In the genomic region with DNA sequence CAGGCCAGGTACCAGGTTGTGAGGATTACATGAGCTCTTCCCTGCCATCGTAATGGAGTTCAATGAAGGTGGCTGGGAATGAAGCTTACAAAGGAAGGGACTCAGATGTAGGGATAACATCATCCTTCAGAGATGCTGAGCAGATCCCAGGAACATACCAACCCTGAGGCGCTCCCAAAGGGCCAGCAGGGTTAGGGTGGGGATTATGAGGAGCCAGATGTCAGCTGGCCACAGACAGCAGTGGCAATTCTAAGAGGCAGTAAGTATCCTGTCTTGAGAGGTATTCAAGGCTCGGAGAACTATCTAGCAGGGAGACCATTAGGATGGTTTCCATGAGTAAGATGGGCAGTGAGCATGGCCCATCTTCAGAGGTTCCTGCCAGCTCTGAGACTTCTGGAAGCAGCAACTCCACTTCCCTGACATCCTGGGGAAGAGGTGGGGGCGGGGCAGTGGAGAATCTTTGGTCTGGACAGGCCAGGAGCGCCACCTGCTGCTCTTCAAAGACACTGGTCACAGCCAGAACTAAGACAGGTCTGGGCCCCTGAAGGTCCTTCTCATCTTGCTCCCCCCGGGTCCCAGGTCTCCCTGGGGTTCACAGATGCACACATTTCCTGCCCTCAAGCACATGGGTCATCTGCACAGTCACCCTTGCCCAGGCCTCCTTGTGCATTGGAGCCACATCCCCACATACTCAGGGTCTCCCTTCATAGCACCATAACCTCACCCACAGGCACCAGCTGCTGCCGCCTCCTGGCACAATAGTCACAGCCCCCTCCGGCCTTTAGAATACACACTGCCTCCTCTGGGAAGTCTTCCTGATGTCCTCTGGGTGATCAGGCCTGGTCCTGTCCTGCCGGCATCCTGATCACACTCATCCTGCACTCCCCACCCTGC, we compare ENCODE assay signal across 8 cellular contexts. TPM values are rescaled to one million over a fixed set of nuclear protein-coding genes. Genes with fewer than 3 reads are reported as not detected.
DNase-seq lines count a peak whose midpoint lies in the region; ATAC-seq and TF ChIP-seq lines count a peak whose summit lies in the region.

No MANE protein-coding gene starts in this region.

- no peak for ATAC-seq in GM18861 (IDR thresholded peaks at IDR 0.05; ENCODE audit: unreplicated experiment)

- H4K5ac ChIP-seq in H9 (ENCODE audit: insufficient read length, low read depth, low read length) = no peak overlapping the region

- no peak overlapping the region for H2BK20ac ChIP-seq in H9 (ENCODE audit: low read depth, low read length, poor library complexity, severe bottlenecking)

- H2BK5ac ChIP-seq in H9 (ENCODE audit: insufficient read length, low read length) = no peak overlapping the region

- no peaks in the 10 kb centered on the region for H3K36me3 ChIP-seq in BJ (ENCODE audit: control insufficient read depth, insufficient read depth, low read length)

- peaks cover 25% of the 10 kb centered on the region for H3K27me3 Mint-ChIP-seq in H9 (ENCODE audit: low read depth)
- peaks cover 34% of the 10 kb centered on the region for H3K27me3 Mint-ChIP-seq in activated CD4-positive, alpha-beta T cell treated with anti-CD3 and anti-CD28 coated beads, Interleukin-2, amount 10 ng/mL, durations not matched to agents 24 days and 14 days

- H3K27ac Mint-ChIP-seq in H9 = no peak overlapping the region
- H3K27ac Mint-ChIP-seq in activated CD4-positive, alpha-beta T cell treated with anti-CD3 and anti-CD28 coated beads, Interleukin-2, amount 10 ng/mL, durations not matched to agents 24 days and 14 days = no peak overlapping the region

- H2BK12ac ChIP-seq in H9 (ENCODE audit: insufficient read length, low read depth, low read length) = no peak overlapping the region

- no CpG with 5 or more reads among the region's 9 CpGs for WGBS in H9 (ENCODE audit: extremely low coverage, insufficient read length, low lambda C conversion rate)
- WGBS in lower leg skin, 2 donors = 43 to 44% methylated on average over 8 to 9 of the region's 9 CpGs

- H3K4me1 Mint-ChIP-seq in H9 = peaks cover 27 to 38% of the 10 kb centered on the region in 2 experiments
- H3K4me1 Mint-ChIP-seq in activated CD4-positive, alpha-beta T cell treated with anti-CD3 and anti-CD28 coated beads, Interleukin-2, amount 10 ng/mL, durations not matched to agents 24 days and 14 days = peaks cover 11% of the 10 kb centered on the region

- TF ChIP-seq POLR2A in lower leg skin (IDR thresholded peaks at IDR 0.05) = no peak

- H3K79me1 ChIP-seq in H9 (ENCODE audit: insufficient read depth, low read depth, low read length, poor library complexity, severe bottlenecking) = no peaks in the 10 kb centered on the region

- POLR2A ChIA-PET in BJ (lab: Charles Lee) = interaction anchor here (0.6 kb wide), 1 partner anchor 9 kb away, joined by 3 read pairs; no protein-coding TSS in a partner anchor

- no peak overlapping the region for H2AFZ ChIP-seq in H9 (ENCODE audit: low read length)

- intact Hi-C loops in activated CD4-positive, alpha-beta T cell treated with anti-CD3 and anti-CD28 coated beads, Interleukin-2, amount 10 ng/mL, durations not matched to agents 24 days and 14 days (cut with micrococcal nuclease) = loop anchor here (1.0 to 5.0 kb wide), 3 partner anchors 110 to 194 kb away; no protein-coding TSS in a partner anchor
- intact Hi-C loops in lower leg skin (cut with DNase I; ENCODE audit: low total_unique reads) = loop anchor here (1.0 to 5.0 kb wide), 3 partner anchors 111 to 189 kb away; a partner anchor contains a TSS

- H3K4me3 Mint-ChIP-seq in H9 = no peak overlapping the region
- H3K4me3 Mint-ChIP-seq in activated CD4-positive, alpha-beta T cell treated with anti-CD3 and anti-CD28 coated beads, Interleukin-2, amount 10 ng/mL, durations not matched to agents 24 days and 14 days = no peak overlapping the region

- peaks cover 7% of the 10 kb centered on the region for H3K23me2 ChIP-seq in H9 (ENCODE audit: insufficient read length, low read depth, low read length, poor library complexity, severe bottlenecking)

- H3K18ac ChIP-seq in H9 (ENCODE audit: insufficient read length, low read depth, low read length) = no peak overlapping the region

- no peak overlapping the region for H4K91ac ChIP-seq in H9 (ENCODE audit: insufficient read length, low read depth, low read length)

- peaks cover 4% of the 10 kb centered on the region for H4K20me1 ChIP-seq in H9 (ENCODE audit: control insufficient read depth, insufficient read depth, insufficient read length)

- H4K8ac ChIP-seq in H9 (replicated peaks; ENCODE audit: insufficient read length, low read depth, low read length) = no peak overlapping the region

- H3K23ac ChIP-seq in H9 (ENCODE audit: insufficient read length, low read depth, low read length) = no peak overlapping the region

- peak; percentile 88 for TF ChIP-seq CTCF in BJ (IDR thresholded peaks at IDR 0.05; ENCODE audit: insufficient read depth, low read depth, low read length)
- TF ChIP-seq CTCF in H9 (conservative IDR thresholded peaks at IDR 0.05) = peak; percentile 91
- TF ChIP-seq CTCF in lower leg skin (IDR thresholded peaks at IDR 0.05) = peak in 1 of 3 donors; percentile 47

- no peak overlapping the region for H3K9ac ChIP-seq in H9 (ENCODE audit: extremely low read depth, insufficient read length, low read length)

- no peaks in the 10 kb centered on the region for H3K9me3 ChIP-seq in H9 (ENCODE audit: control insufficient read depth, low read depth, low read length)

- no peak overlapping the region for H2AK5ac ChIP-seq in H9 (ENCODE audit: insufficient read length, low read length)

- H3K27ac ChIP-seq in H9 (ENCODE audit: insufficient read length, low read depth, low read length) = no peak overlapping the region

- H3K36me3 Mint-ChIP-seq in H9 (ENCODE audit: insufficient read depth in 1 of 3, low read depth in 3 of 3) = no peaks in the 10 kb centered on the region
- H3K36me3 Mint-ChIP-seq in activated CD4-positive, alpha-beta T cell treated with anti-CD3 and anti-CD28 coated beads, Interleukin-2, amount 10 ng/mL, durations not matched to agents 24 days and 14 days (ENCODE audit: low read depth) = peaks cover 2% of the 10 kb centered on the region

- no peaks in the 10 kb centered on the region for H3K9me3 Mint-ChIP-seq in H9
- H3K9me3 Mint-ChIP-seq in activated CD4-positive, alpha-beta T cell treated with anti-CD3 and anti-CD28 coated beads, Interleukin-2, amount 10 ng/mL, durations not matched to agents 24 days and 14 days = no peaks in the 10 kb centered on the region

- DNase-seq in BJ (ENCODE audit: low read depth) = no peak
- peak; percentile 90 for DNase-seq in H9
- peak; percentile 56 to 85 for DNase-seq in NCI-H446 (lab: John Stamatoyannopoulos, UW)
- DNase-seq in activated CD4-positive, alpha-beta T cell treated with anti-CD3 and anti-CD28 coated beads, Interleukin-2, amount 10 ng/mL, durations not matched to agents 24 days and 14 days = peak; percentile 86
- peak; percentile 89 for DNase-seq in ecto neural progenitor cell (ENCODE audit: low spot score)
- peak; percentile 86 to 96 for DNase-seq in lower leg skin (ENCODE audit: low spot score in 2 of 2)
- peak; percentile 17 to 60 (median 22) for DNase-seq in stimulated activated CD4-positive, alpha-beta T cell treated with anti-CD3 and anti-CD28 coated beads, TNF-alpha, amount 100 ng/mL, for 24 hours (ENCODE audit: low read depth in 3 of 3)

- peaks cover 5% of the 10 kb centered on the region; the same call in 1 of the 2 replicates for H3K4me1 ChIP-seq in H9 (ENCODE audit: insufficient read depth, low read length)

- no peak overlapping the region for H3T11ph ChIP-seq in H9 (ENCODE audit: low read length)

- no peak overlapping the region for H3K14ac ChIP-seq in H9 (ENCODE audit: insufficient read depth, low read length)

- H2BK120ac ChIP-seq in H9 (ENCODE audit: low read depth, low read length, poor library complexity, severe bottlenecking) = no peak overlapping the region

- H3K27me3 ChIP-seq in BJ (ENCODE audit: control insufficient read depth, insufficient read depth, low read length) (no peaks in the 10 kb centered on the region), H9 (ENCODE audit: insufficient read depth, low read length) (no peaks in the 10 kb centered on the region)

- H3K4me3 ChIP-seq in BJ (ENCODE audit: low read depth, low read length) = no peak overlapping the region
- no peak overlapping the region for H3K4me3 ChIP-seq in lower leg skin (ENCODE audit: low read depth, poor library complexity, severe bottlenecking)

- H3K4ac ChIP-seq in H9 (ENCODE audit: low read depth, low read length) = no peak overlapping the region

- H3K4me2 ChIP-seq in H9 (ENCODE audit: insufficient read depth, insufficient read length, low read length) = no peak overlapping the region

- H2BK15ac ChIP-seq in H9 (ENCODE audit: low read depth, low read length) = no peak overlapping the region

- CTCF ChIA-PET in BJ (lab: Yijun Ruan, JAX) = interaction anchor here (0.6 to 8.6 kb wide), 44 partner anchors 8 to 638 kb away, joined by 3 to 548 read pairs (median 4); no protein-coding TSS in a partner anchor

- H3K79me2 ChIP-seq in H9 (ENCODE audit: insufficient read depth, low read length) = no peaks in the 10 kb centered on the region

- H3K56ac ChIP-seq in H9 (ENCODE audit: insufficient read length, low read depth, low read length) = no peak overlapping the region

RNA-seq across cellular contexts. Expression of a gene that starts 2.8 kb away (rescaled TPM):
- polyA plus RNA-seq in BJ (2011; rRNA removed) = 15.4 and 18.0 TPM in 2 replicates
- 23.9 and 33.2 TPM in 2 replicates for polyA minus RNA-seq in BJ (2011; rRNA and poly(A)+ RNA removed)
- total RNA-seq in H9 (2021) (24.2 and 25.9 TPM in 2 replicates), lower leg skin (10 to 100 TPM in 3 of 4 donors, 1 to 10 TPM in 1; 4.3 to 23.5 (median 14.5) TPM)
- total RNA-seq in activated CD4-positive, alpha-beta T cell treated with anti-CD3 and anti-CD28 coated beads, Interleukin-2, amount 10 ng/mL, durations not matched to agents 24 days and 14 days = 0.33 and 0.44 TPM in 2 replicates
